ENCODE assay signal across 8 cellular contexts in the genomic region with DNA sequence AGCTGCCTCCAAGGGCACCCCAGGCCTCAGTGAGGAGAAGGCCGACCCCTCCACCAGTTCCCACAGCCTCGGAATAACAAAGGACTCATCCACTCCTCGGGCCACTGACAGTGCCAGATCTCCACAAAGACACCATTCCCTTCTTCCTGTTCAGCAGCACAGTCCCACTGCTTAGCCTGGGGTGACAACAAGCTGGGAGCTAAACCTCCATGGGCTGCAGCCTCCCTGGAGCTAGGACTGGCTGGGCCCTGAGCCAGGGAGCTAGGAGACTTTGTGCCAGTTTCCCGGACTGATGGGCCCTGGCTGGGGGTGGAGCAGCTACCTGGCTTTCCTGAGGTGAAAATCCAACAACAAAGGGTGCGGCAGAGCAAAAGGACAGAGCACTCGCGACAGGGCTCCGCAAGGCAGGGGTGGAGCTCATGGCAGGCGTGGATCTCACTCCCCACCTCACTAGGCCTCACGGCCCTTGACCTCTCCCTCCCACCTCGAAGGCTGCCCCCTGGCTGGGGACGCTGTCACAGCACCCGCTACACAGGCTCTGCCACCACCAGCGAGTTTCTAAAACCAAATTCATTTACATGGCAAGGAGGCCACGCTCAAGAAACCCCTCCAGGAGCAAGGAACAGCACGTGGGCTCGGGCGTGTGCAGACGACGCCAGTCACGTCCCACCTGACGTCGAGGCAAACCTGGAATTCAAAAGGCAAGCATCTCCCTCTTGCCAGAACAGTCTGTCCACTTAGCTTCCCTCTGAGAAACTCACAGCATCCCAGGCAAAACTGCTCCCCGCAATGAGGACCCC. TPM values are rescaled to one million over a fixed set of nuclear protein-coding genes. Genes with fewer than 3 reads are reported as not detected.
DNase-seq lines count a peak whose midpoint lies in the region; TF ChIP-seq lines count a peak whose summit lies in the region.

No MANE protein-coding gene starts in this region.

- CTCF ChIA-PET in activated CD4-positive, alpha-beta T cell treated with anti-CD3 and anti-CD28 coated beads, Interleukin-2, amount 10 ng/mL, durations not matched to agents 7 days and 5 days (lab: Charles Lee): interaction anchor here (1.1 kb wide), 1 partner anchor 13 kb away, joined by 3 read pairs; no protein-coding TSS in a partner anchor

- H3K79me2 ChIP-seq in OCI-LY1 (ENCODE audit: insufficient read depth, low read length) (no peaks in the 10 kb centered on the region), osteoblast (ENCODE audit: insufficient read depth, low read length) (peaks cover 51% of the 10 kb centered on the region)

- intact Hi-C loops in ascending aorta (cut with DNase I): no loop called here

- H3K9me3 ChIP-seq in OCI-LY1 (ENCODE audit: low read length) (no peaks in the 10 kb centered on the region), osteoblast (ENCODE audit: low read depth, low read length) (no peaks in the 10 kb centered on the region), ascending aorta (no peaks in the 10 kb centered on the region)

- H3K4me1 ChIP-seq in OCI-LY1 (ENCODE audit: insufficient read depth, low read length, severe bottlenecking) (peaks cover 35% of the 10 kb centered on the region), osteoblast (ENCODE audit: insufficient read depth, low read length) (no peaks in the 10 kb centered on the region), ascending aorta (no peaks in the 10 kb centered on the region)

- peaks cover 11% of the 10 kb centered on the region for H3K36me3 Mint-ChIP-seq in activated CD4-positive, alpha-beta T cell treated with anti-CD3 and anti-CD28 coated beads, Interleukin-2, amount 10 ng/mL, durations not matched to agents 7 days and 5 days (ENCODE audit: low read depth)

- TF ChIP-seq CTCF in OCI-LY1 (IDR thresholded peaks at IDR 0.05; ENCODE audit: low read length): peak; percentile 77
- peak; percentile 5 for TF ChIP-seq CTCF in osteoblast (IDR thresholded peaks at IDR 0.05; ENCODE audit: extremely low read depth, low read depth, low read length)
- TF ChIP-seq CTCF in ascending aorta (IDR thresholded peaks at IDR 0.05): peak in 1 of 3 experiments; percentile 11

- no peaks in the 10 kb centered on the region for H3K9me2 ChIP-seq in OCI-LY1 (ENCODE audit: low read depth, low read length)

- H3K4me3 Mint-ChIP-seq in activated CD4-positive, alpha-beta T cell treated with anti-CD3 and anti-CD28 coated beads, Interleukin-2, amount 10 ng/mL, durations not matched to agents 7 days and 5 days: peak overlapping the region; percentile 76

- H4K20me1 ChIP-seq in OCI-LY1 (ENCODE audit: insufficient read depth, low read length) (no peaks in the 10 kb centered on the region), osteoblast (ENCODE audit: insufficient read depth, low read length) (peaks cover 34% of the 10 kb centered on the region)

- peak; percentile 37 for DNase-seq in activated CD4-positive, alpha-beta T cell treated with anti-CD3 and anti-CD28 coated beads, Interleukin-2, amount 10 ng/mL, durations not matched to agents 7 days and 5 days
- DNase-seq in activated CD4-positive, alpha-beta T cell treated with anti-CD3 and anti-CD28 coated beads, Interleukin-2, amount 50 U/mL, for 4 hours: no peak
- peak; percentile 23 for DNase-seq in effector CD4-positive, alpha-beta T cell
- DNase-seq in osteoblast (ENCODE audit: insufficient read length, low spot score, missing footprints) (no peak), ascending aorta (ENCODE audit: low spot score in 2 of 2) (no peak), NOMO-1 treated with dmso at 0.1 percent for 144 hours (lab: John Stamatoyannopoulos, UW; ENCODE audit: unreplicated experiment) (no peak), NCI-H774 (lab: John Stamatoyannopoulos, UW) (no peak)

- H3K4me2 ChIP-seq in OCI-LY1 (ENCODE audit: low read length): peak overlapping the region; percentile 66
- H3K4me2 ChIP-seq in osteoblast (ENCODE audit: insufficient read depth, low read length): no peak overlapping the region

- H3F3A ChIP-seq in OCI-LY1 (ENCODE audit: insufficient read depth, low read length): no peaks in the 10 kb centered on the region

- peak overlapping the region; percentile 49 for H3K4me3 ChIP-seq in OCI-LY1 (ENCODE audit: low read depth, low read length, poor library complexity, severe bottlenecking)
- no peak overlapping the region for H3K4me3 ChIP-seq in osteoblast (ENCODE audit: insufficient read depth, low read length)
- H3K4me3 ChIP-seq in ascending aorta: no peak overlapping the region

- peak overlapping the region; percentile 53; the same call in 1 of the 2 replicates for H3K9ac ChIP-seq in OCI-LY1 (ENCODE audit: low read length)

- peak overlapping the region; percentile 91 for H3K27ac ChIP-seq in OCI-LY1 (ENCODE audit: low read depth, low read length, poor library complexity, severe bottlenecking)
- H3K27ac ChIP-seq in osteoblast (ENCODE audit: low read depth, low read length): no peak overlapping the region
- H3K27ac ChIP-seq in ascending aorta: no peak overlapping the region

- no peaks in the 10 kb centered on the region for H3K27me3 Mint-ChIP-seq in activated CD4-positive, alpha-beta T cell treated with anti-CD3 and anti-CD28 coated beads, Interleukin-2, amount 10 ng/mL, durations not matched to agents 7 days and 5 days

- POLR2A ChIA-PET in activated CD4-positive, alpha-beta T cell treated with anti-CD3 and anti-CD28 coated beads, Interleukin-2, amount 10 ng/mL, durations not matched to agents 7 days and 5 days (lab: Charles Lee): interaction anchor here (0.6 to 1.0 kb wide), 2 partner anchors 9 to 63 kb away, joined by 3 read pairs; no protein-coding TSS in a partner anchor

- no peak overlapping the region for H2AFZ ChIP-seq in OCI-LY1 (ENCODE audit: low read length)
- H2AFZ ChIP-seq in osteoblast (ENCODE audit: low read length): no peak overlapping the region

- peaks cover 23% of the 10 kb centered on the region for H3K4me1 Mint-ChIP-seq in activated CD4-positive, alpha-beta T cell treated with anti-CD3 and anti-CD28 coated beads, Interleukin-2, amount 10 ng/mL, durations not matched to agents 7 days and 5 days

- no peaks in the 10 kb centered on the region for H3K9me3 Mint-ChIP-seq in activated CD4-positive, alpha-beta T cell treated with anti-CD3 and anti-CD28 coated beads, Interleukin-2, amount 10 ng/mL, durations not matched to agents 7 days and 5 days

- H3K36me3 ChIP-seq in OCI-LY1 (ENCODE audit: insufficient read depth, low read length) (no peaks in the 10 kb centered on the region), osteoblast (ENCODE audit: insufficient read depth, low read length) (peaks cover 6% of the 10 kb centered on the region), ascending aorta (peaks cover 0 to 7% of the 10 kb centered on the region in 2 donors)

- peak overlapping the region; percentile 97 for H3K27ac Mint-ChIP-seq in activated CD4-positive, alpha-beta T cell treated with anti-CD3 and anti-CD28 coated beads, Interleukin-2, amount 10 ng/mL, durations not matched to agents 7 days and 5 days

- H3K27me3 ChIP-seq in OCI-LY1 (ENCODE audit: insufficient read depth, low read length): no peaks in the 10 kb centered on the region
- no peaks in the 10 kb centered on the region for H3K27me3 ChIP-seq in osteoblast (ENCODE audit: insufficient read depth, low read length)
- H3K27me3 ChIP-seq in ascending aorta: no peaks in the 10 kb centered on the region

RNA-seq across cellular contexts. Expression of gene SLC35E2B, which starts 13.8 kb away (rescaled TPM):
- 10 to 100 TPM; 62.5 to 65.0 TPM for total RNA-seq in activated CD4-positive, alpha-beta T cell treated with anti-CD3 and anti-CD28 coated beads, Interleukin-2, amount 10 ng/mL, durations not matched to agents 7 days and 5 days
- total RNA-seq in osteoblast: 33.0 and 38.4 TPM in 2 replicates
- 43.7 TPM for total RNA-seq in ascending aorta

RNA-seq across cellular contexts. Expression of gene CDK11B, which starts 20.0 kb away (rescaled TPM):
- total RNA-seq in activated CD4-positive, alpha-beta T cell treated with anti-CD3 and anti-CD28 coated beads, Interleukin-2, amount 10 ng/mL, durations not matched to agents 7 days and 5 days: 10 to 100 TPM; 42.0 to 44.3 TPM
- 5.3 and 5.8 TPM in 2 replicates for total RNA-seq in osteoblast
- total RNA-seq in ascending aorta: 24.8 TPM

RNA-seq across cellular contexts. Expression of gene CDK11A, which starts 45.4 kb away (rescaled TPM):
- total RNA-seq in activated CD4-positive, alpha-beta T cell treated with anti-CD3 and anti-CD28 coated beads, Interleukin-2, amount 10 ng/mL, durations not matched to agents 7 days and 5 days: 10 to 100 TPM; 61.4 to 81.9 TPM
- total RNA-seq in osteoblast (19.4 and 22.1 TPM in 2 replicates), ascending aorta (150 TPM)

RNA-seq across cellular contexts. Expression of gene MMP23B, which starts 46.8 kb away (rescaled TPM):
- total RNA-seq in activated CD4-positive, alpha-beta T cell treated with anti-CD3 and anti-CD28 coated beads, Interleukin-2, amount 10 ng/mL, durations not matched to agents 7 days and 5 days: 1 to 10 TPM; 1.8 to 2.3 TPM
- 0.59 and 1.1 TPM in 2 replicates for total RNA-seq in osteoblast
- 71.3 TPM for total RNA-seq in ascending aorta

Comparison
In these comparisons a context has a peak if more than half of its experiments do, and no peak if none do; other contexts are left out.
1. DNase-seq: peak in activated CD4-positive, alpha-beta T cell treated with anti-CD3 and anti-CD28 coated beads, Interleukin-2, amount 10 ng/mL, durations not matched to agents 7 days and 5 days (single experiment) and effector CD4-positive, alpha-beta T cell (single experiment); none in activated CD4-positive, alpha-beta T cell treated with anti-CD3 and anti-CD28 coated beads, Interleukin-2, amount 50 U/mL, for 4 hours (0 of 2), osteoblast (single experiment), ascending aorta (0 of 2), NOMO-1 treated with dmso at 0.1 percent for 144 hours (single experiment) and NCI-H774 (single experiment).